31 cellular contexts compared by ENCODE assay signal in the genomic region with DNA sequence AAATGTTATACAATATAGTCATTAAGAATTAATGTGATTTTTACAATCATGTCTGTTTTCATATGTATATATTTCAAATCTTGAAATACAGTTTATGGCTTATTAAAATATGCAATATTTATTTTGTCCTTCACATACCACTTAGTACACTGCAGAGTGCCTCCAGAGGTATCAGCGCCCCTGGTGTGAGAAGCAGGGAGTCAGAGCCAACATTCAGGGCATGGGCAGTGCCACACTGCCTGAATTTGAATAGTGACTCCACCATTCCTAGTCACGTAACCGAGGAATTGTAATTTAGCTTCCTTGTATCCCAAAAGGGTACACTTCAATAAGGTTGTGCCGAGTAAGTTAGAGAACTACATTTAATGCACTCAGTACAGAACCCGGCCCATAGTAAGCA. TPM values are rescaled to one million over a fixed set of nuclear protein-coding genes. Genes with fewer than 3 reads are reported as not detected.
"Had no signal": no experiment of that assay in that cellular context is flagged by ENCODE, and none has a peak within 500 bp of the region (broad histone marks: within the 10 kb centered on the region; RNA-seq: fewer than 3 reads in every experiment).

No MANE protein-coding gene starts in this region.

- H3K4me2 ChIP-seq: hepatocyte, neural progenitor cell had no signal

- H3K27me3 ChIP-seq: hepatocyte, neural progenitor cell, neutrophil, spleen, suprapubic skin, tibial artery, uterus had no signal

- H3K9me3 ChIP-seq: neutrophil, psoas muscle, spleen, suprapubic skin, thoracic aorta, tibial artery, uterus had no signal

- H3K27ac Mint-ChIP-seq: mesothelial cell of epicardium; natural killer cell; nephron progenitor cell; neural progenitor cell; stimulated activated effector memory CD8-positive, alpha-beta T cell treated with anti-CD3 and anti-CD28 coated beads, Interleukin-12 subunit alpha, Interleukin-12 subunit beta, amount 100 ng/mL, for 72 hours; stimulated activated naive CD8-positive, alpha-beta T cell treated with anti-CD3 and anti-CD28 coated beads, Interleukin-15, Interleukin-2, amounts not matched to agents 100 ng/mL and 50 ng/mL, for 24 hours; type B pancreatic cell had no signal

- DNase-seq: head of caudate nucleus; islet precursor cell; mesendoderm; naive B cell; natural killer cell; nephron progenitor cell; occipital lobe; psoas muscle; spleen; stimulated activated CD4-positive, alpha-beta T cell treated with anti-CD3 and anti-CD28 coated beads, Interleukin-4, amount 100 ng/mL, for 24 hours; stimulated activated naive CD4-positive, alpha-beta T cell; tibial artery; uterus had no signal

- H3K27ac ChIP-seq: hepatocyte, neural progenitor cell, neutrophil, parathyroid adenoma, psoas muscle, skin epidermis, spleen, suprapubic skin, thoracic aorta, tibial artery, uterus had no signal

- H2AFZ ChIP-seq: hepatocyte, neural progenitor cell, parathyroid adenoma had no signal

- H3K9ac ChIP-seq: neural progenitor cell, parathyroid adenoma had no signal

- H3K4me1 Mint-ChIP-seq: mesothelial cell of epicardium; naive B cell; natural killer cell; stimulated activated effector memory CD8-positive, alpha-beta T cell treated with anti-CD3 and anti-CD28 coated beads, Interleukin-12 subunit alpha, Interleukin-12 subunit beta, amount 100 ng/mL, for 72 hours had no signal

- ATAC-seq: left lobe of liver; natural killer cell; psoas muscle; sciatic nerve; stimulated activated effector memory CD8-positive, alpha-beta T cell treated with anti-CD3 and anti-CD28 coated beads, Interleukin-12 subunit alpha, Interleukin-12 subunit beta, amount 100 ng/mL, for 72 hours had no signal

- H3K4me3 ChIP-seq: hepatocyte, lung, neural progenitor cell, psoas muscle, skin epidermis, spleen, suprapubic skin, thoracic aorta, tibial artery, uterus had no signal

- H3K4me3 Mint-ChIP-seq: mesothelial cell of epicardium; naive B cell; natural killer cell; nephron progenitor cell; neural progenitor cell; stimulated activated effector memory CD8-positive, alpha-beta T cell treated with anti-CD3 and anti-CD28 coated beads, Interleukin-12 subunit alpha, Interleukin-12 subunit beta, amount 100 ng/mL, for 72 hours; stimulated activated naive CD8-positive, alpha-beta T cell treated with anti-CD3 and anti-CD28 coated beads, Interleukin-15, Interleukin-2, amounts not matched to agents 100 ng/mL and 50 ng/mL, for 24 hours; type B pancreatic cell had no signal

- H3K4me1 ChIP-seq: neural progenitor cell, parathyroid adenoma, spleen, suprapubic skin, uterus had no signal

- H3K9me3 Mint-ChIP-seq: mesothelial cell of epicardium; naive B cell; natural killer cell; nephron progenitor cell; neural progenitor cell; stimulated activated effector memory CD8-positive, alpha-beta T cell treated with anti-CD3 and anti-CD28 coated beads, Interleukin-12 subunit alpha, Interleukin-12 subunit beta, amount 100 ng/mL, for 72 hours; stimulated activated naive CD8-positive, alpha-beta T cell treated with anti-CD3 and anti-CD28 coated beads, Interleukin-15, Interleukin-2, amounts not matched to agents 100 ng/mL and 50 ng/mL, for 24 hours; type B pancreatic cell had no signal

- H3K79me2 ChIP-seq: hepatocyte, parathyroid adenoma had no signal

- H3K36me3 ChIP-seq: neural progenitor cell, neutrophil, spleen, suprapubic skin, thoracic aorta, tibial artery, uterus had no signal

- H3K27me3 Mint-ChIP-seq: type B pancreatic cell had no signal

- H3K36me3 Mint-ChIP-seq: mesothelial cell of epicardium; naive B cell; natural killer cell; neural progenitor cell; stimulated activated effector memory CD8-positive, alpha-beta T cell treated with anti-CD3 and anti-CD28 coated beads, Interleukin-12 subunit alpha, Interleukin-12 subunit beta, amount 100 ng/mL, for 72 hours; type B pancreatic cell had no signal

RNA-seq across cellular contexts. Expression of a gene that starts 4.3 kb away (rescaled TPM):
- total RNA-seq: kidney epithelial cell, left lobe of liver, mononuclear cell, natural killer cell, osteocyte, sciatic nerve, suprapubic skin, ureter had no signal
- polyA plus RNA-seq: hepatocyte had no signal
